8 cellular contexts compared by ENCODE assay signal in the genomic region with DNA sequence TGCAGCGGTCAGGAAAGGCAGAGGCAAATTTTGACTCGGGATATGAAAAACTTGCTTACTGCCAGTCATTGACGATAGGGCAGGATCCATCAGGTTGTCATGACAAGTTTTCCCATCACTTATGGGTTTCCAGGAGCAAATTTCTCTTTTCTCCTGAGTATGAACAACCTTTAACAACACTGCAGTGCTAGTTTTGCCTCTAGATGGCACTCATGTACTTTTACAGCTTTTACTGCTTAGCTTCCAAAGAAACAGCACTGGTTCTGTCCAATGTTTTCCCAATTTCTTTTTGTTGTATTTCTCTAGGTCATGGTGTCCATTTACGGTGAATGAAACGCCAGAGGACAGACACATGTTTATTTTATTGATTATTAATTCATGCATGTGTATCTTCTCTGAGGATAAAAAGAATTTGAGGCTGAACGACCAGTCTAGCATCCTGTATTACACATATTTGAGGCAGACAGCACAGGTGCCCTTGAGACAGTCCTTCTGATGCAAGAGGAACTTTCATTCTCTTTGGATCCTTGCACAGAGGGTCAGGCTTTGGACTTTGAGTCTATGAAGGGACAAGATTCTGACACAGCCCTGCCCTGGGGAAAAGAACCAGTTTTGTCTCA.
A peak's percentile ranks its signal among the peaks of the same experiment; 100 is the strongest.
DNase-seq lines count a peak whose midpoint lies in the region; ATAC-seq and TF ChIP-seq lines count a peak whose summit lies in the region.

No MANE protein-coding gene starts in this region.

- no peak overlapping the region for H3K4me3 Mint-ChIP-seq in mesothelial cell of epicardium
- no peak overlapping the region for H3K4me3 Mint-ChIP-seq in activated CD4-positive, alpha-beta memory T cell treated with anti-CD3 and anti-CD28 coated beads for 36 hours

- peak; percentile 34 to 97 (median 83) for TF ChIP-seq CTCF in dorsolateral prefrontal cortex (IDR thresholded peaks at IDR 0.05 in 54 of 56, conservative IDR thresholded peaks at IDR 0.05 in 2 of 56; ENCODE audit: low read depth in 1 of 56, partially characterized antibody in 56 of 56)
- peak; percentile 45 for TF ChIP-seq CTCF in mesothelial cell of epicardium (IDR thresholded peaks at IDR 0.05; ENCODE audit: unreplicated experiment)

- H3K27me3 Mint-ChIP-seq in mesothelial cell of epicardium (ENCODE audit: low read depth): peaks cover 52% of the 10 kb centered on the region
- H3K27me3 Mint-ChIP-seq in activated CD4-positive, alpha-beta memory T cell treated with anti-CD3 and anti-CD28 coated beads for 36 hours: peaks cover 12% of the 10 kb centered on the region

- intact Hi-C loops in dorsolateral prefrontal cortex (cut with DNase I): loop anchor here (2.0 to 5.0 kb wide), 2 partner anchors 88 to 91 kb away; no protein-coding TSS in a partner anchor
- intact Hi-C loops in activated CD4-positive, alpha-beta memory T cell treated with anti-CD3 and anti-CD28 coated beads for 36 hours (cut with micrococcal nuclease): loop anchor here (1.0 kb wide), 1 partner anchor 93 kb away; no protein-coding TSS in a partner anchor

- DNase-seq in ELF-1 (ENCODE audit: low read depth, low spot score) (peak; percentile 47), HT-29 (ENCODE audit: low spot score) (peak; percentile 74), NCI-H82 treated with DMSO at 0.1 percent for 48 hours (lab: John Stamatoyannopoulos, UW; ENCODE audit: unreplicated experiment) (peak; percentile 16), dorsolateral prefrontal cortex (peak in 1 of 10 donors; percentile 17), mesothelial cell of epicardium (ENCODE audit: low spot score in 2 of 2, unreplicated experiment in 2 of 2) (no peak), GF-D8 (lab: John Stamatoyannopoulos, UW) (no peak)
- no peak for DNase-seq in activated CD4-positive, alpha-beta memory T cell treated with anti-CD3 and anti-CD28 coated beads for 36 hours

- no peaks in the 10 kb centered on the region for H3K4me1 Mint-ChIP-seq in mesothelial cell of epicardium
- H3K4me1 Mint-ChIP-seq in activated CD4-positive, alpha-beta memory T cell treated with anti-CD3 and anti-CD28 coated beads for 36 hours (ENCODE audit: low read depth): peaks cover 3% of the 10 kb centered on the region

- H3K27ac ChIP-seq in dorsolateral prefrontal cortex: no peak overlapping the region

- POLR2A ChIA-PET in activated CD4-positive, alpha-beta memory T cell treated with anti-CD3 and anti-CD28 coated beads for 36 hours (lab: Charles Lee): no interaction called here

- CTCF ChIA-PET in activated CD4-positive, alpha-beta memory T cell treated with anti-CD3 and anti-CD28 coated beads for 36 hours (lab: Charles Lee): interaction anchor here (0.9 to 2.9 kb wide), 7 partner anchors 9 to 388 kb away, joined by 3 to 42 read pairs (median 4); no protein-coding TSS in a partner anchor

- no peak overlapping the region for H3K27ac Mint-ChIP-seq in mesothelial cell of epicardium
- H3K27ac Mint-ChIP-seq in activated CD4-positive, alpha-beta memory T cell treated with anti-CD3 and anti-CD28 coated beads for 36 hours: no peak overlapping the region

- H3K36me3 Mint-ChIP-seq in mesothelial cell of epicardium: no peaks in the 10 kb centered on the region
- H3K36me3 Mint-ChIP-seq in activated CD4-positive, alpha-beta memory T cell treated with anti-CD3 and anti-CD28 coated beads for 36 hours: no peaks in the 10 kb centered on the region

- no peak for ATAC-seq in GM19351 (IDR thresholded peaks at IDR 0.05; ENCODE audit: unreplicated experiment)

- H3K9me3 Mint-ChIP-seq in mesothelial cell of epicardium: no peaks in the 10 kb centered on the region
- no peaks in the 10 kb centered on the region for H3K9me3 Mint-ChIP-seq in activated CD4-positive, alpha-beta memory T cell treated with anti-CD3 and anti-CD28 coated beads for 36 hours

- H3K27me3 ChIP-seq in dorsolateral prefrontal cortex: peaks cover 0 to 7% (median 0%) of the 10 kb centered on the region in 45 donors

- H3K4me3 ChIP-seq in dorsolateral prefrontal cortex: no peak overlapping the region

Comparison
In these comparisons a context has a peak if more than half of its experiments do, and no peak if none do; other contexts are left out.
1. DNase-seq: peak in ELF-1 (single experiment), HT-29 (single experiment) and NCI-H82 treated with DMSO at 0.1 percent for 48 hours (single experiment); none in mesothelial cell of epicardium (0 of 2), activated CD4-positive, alpha-beta memory T cell treated with anti-CD3 and anti-CD28 coated beads for 36 hours (single experiment) and GF-D8 (single experiment).